ENCODE assay signal across 1 cellular context in the genomic region with DNA sequence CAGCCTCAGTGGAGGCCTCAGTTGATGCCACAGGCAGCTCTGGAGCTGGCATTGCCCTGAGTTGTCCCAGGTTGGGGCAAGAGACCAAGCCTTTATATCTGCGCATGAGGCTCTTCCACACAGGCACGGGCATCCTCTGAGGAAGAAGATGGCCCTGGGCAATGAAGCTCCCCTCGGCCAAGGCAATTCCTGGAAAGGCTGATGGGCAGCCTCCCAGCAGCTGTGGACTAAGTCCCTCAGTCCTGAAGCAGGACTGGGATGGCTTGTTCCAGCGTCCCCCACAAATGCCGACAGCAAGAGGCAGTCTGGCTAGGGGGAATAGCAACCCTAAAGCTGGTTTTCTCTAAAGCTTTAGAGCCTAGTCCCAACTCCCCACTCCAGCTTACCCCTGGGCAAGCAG.
TF ChIP-seq lines count a peak whose summit lies in the region.

No MANE protein-coding gene starts in this region.

TF ChIP-seq in HepG2, 621 proteins besides CTCF, POLR2A, EP300 and RAD21:
- TF ChIP-seq, protein P1, sequence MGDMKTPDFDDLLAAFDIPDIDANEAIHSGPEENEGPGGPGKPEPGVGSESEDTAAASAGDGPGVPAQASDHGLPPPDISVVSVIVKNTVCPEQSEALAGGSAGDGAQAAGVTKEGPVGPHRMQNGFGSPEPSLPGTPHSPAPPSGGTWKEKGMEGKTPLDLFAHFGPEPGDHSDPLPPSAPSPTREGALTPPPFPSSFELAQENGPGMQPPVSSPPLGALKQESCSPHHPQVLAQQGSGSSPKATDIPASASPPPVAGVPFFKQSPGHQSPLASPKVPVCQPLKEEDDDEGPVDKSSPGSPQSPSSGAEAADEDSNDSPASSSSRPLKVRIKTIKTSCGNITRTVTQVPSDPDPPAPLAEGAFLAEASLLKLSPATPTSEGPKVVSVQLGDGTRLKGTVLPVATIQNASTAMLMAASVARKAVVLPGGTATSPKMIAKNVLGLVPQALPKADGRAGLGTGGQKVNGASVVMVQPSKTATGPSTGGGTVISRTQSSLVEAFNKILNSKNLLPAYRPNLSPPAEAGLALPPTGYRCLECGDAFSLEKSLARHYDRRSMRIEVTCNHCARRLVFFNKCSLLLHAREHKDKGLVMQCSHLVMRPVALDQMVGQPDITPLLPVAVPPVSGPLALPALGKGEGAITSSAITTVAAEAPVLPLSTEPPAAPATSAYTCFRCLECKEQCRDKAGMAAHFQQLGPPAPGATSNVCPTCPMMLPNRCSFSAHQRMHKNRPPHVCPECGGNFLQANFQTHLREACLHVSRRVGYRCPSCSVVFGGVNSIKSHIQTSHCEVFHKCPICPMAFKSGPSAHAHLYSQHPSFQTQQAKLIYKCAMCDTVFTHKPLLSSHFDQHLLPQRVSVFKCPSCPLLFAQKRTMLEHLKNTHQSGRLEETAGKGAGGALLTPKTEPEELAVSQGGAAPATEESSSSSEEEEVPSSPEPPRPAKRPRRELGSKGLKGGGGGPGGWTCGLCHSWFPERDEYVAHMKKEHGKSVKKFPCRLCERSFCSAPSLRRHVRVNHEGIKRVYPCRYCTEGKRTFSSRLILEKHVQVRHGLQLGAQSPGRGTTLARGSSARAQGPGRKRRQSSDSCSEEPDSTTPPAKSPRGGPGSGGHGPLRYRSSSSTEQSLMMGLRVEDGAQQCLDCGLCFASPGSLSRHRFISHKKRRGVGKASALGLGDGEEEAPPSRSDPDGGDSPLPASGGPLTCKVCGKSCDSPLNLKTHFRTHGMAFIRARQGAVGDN (CRISPR knock-in tag; IDR thresholded peaks at IDR 0.05) = no peak
TF ChIP-seq in HepG2: peak in this region for 0.
